In the genomic region with DNA sequence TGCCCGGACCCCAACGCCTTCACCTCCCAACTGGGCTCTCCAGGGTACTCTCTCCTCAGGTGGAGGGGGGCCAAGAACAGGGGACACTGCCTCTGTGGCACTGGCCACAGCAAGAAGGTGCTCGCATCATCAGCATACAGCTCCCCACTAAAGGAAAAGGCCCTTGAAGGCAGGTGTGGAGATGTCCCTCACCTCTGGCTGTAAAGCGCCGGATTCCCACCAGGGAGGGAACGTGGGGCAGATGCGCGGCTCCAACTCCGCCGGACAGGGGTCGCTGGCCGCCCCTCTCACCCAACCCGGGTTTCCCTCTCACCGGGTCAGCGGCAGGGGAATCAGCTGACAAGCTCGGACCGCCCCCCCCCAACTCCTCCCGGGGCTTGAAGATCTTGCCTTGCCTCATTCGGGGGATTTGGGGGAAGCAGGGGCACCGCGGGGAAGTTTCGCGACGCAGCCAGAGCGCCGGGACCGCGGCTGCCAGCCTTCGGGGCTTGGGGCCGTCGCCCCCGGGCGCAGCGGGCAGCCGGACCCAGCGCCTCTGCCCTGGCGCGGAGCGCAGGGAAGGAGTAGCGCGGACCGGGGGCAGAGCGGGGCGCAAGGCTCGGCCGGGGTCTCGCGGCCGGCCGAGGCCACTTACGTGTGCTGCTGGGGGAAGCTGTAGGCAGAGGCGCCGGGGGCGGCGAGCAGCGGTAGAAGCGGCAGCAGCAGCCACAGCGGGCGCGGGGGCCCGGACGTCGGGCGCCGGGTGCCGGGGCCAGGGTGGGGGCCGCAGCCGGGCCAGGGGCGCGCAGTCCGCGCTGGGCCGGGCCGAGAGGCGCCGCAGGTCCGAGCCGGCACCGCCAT, we compare ENCODE assay signal across 8 cellular contexts.
DNase-seq lines count a peak whose midpoint lies in the region; ATAC-seq lines count a peak whose summit lies in the region.

No MANE protein-coding gene starts in this region.

- H3K9me3 Mint-ChIP-seq in T-helper 1 cell treated with Interleukin-12 subunit alpha and Interleukin-12 subunit beta and Interleukin-4 antibody, amounts not matched to agents 30 μg/mL and 1 μg/mL, for 36 hours: no peaks in the 10 kb centered on the region
- H3K9me3 Mint-ChIP-seq in stimulated activated naive CD8-positive, alpha-beta T cell treated with anti-CD3 and anti-CD28 coated beads, Interleukin-15, amount 100 ng/mL, for 72 hours: no peaks in the 10 kb centered on the region

- peak overlapping the region; percentile 40 for H3K4me3 Mint-ChIP-seq in T-helper 1 cell treated with Interleukin-12 subunit alpha and Interleukin-12 subunit beta and Interleukin-4 antibody, amounts not matched to agents 30 μg/mL and 1 μg/mL, for 36 hours
- H3K4me3 Mint-ChIP-seq in stimulated activated naive CD8-positive, alpha-beta T cell treated with anti-CD3 and anti-CD28 coated beads, Interleukin-15, amount 100 ng/mL, for 72 hours: peak overlapping the region; percentile 71 to 76

- no peak overlapping the region for H3K27ac Mint-ChIP-seq in T-helper 1 cell treated with Interleukin-12 subunit alpha and Interleukin-12 subunit beta and Interleukin-4 antibody, amounts not matched to agents 30 μg/mL and 1 μg/mL, for 36 hours
- no peak overlapping the region for H3K27ac Mint-ChIP-seq in stimulated activated naive CD8-positive, alpha-beta T cell treated with anti-CD3 and anti-CD28 coated beads, Interleukin-15, amount 100 ng/mL, for 72 hours

- H3K4me1 Mint-ChIP-seq in T-helper 1 cell treated with Interleukin-12 subunit alpha and Interleukin-12 subunit beta and Interleukin-4 antibody, amounts not matched to agents 30 μg/mL and 1 μg/mL, for 36 hours (ENCODE audit: low read depth): peaks cover 4% of the 10 kb centered on the region
- H3K4me1 Mint-ChIP-seq in stimulated activated naive CD8-positive, alpha-beta T cell treated with anti-CD3 and anti-CD28 coated beads, Interleukin-15, amount 100 ng/mL, for 72 hours: peaks cover 5% of the 10 kb centered on the region

- ATAC-seq in stimulated activated naive CD8-positive, alpha-beta T cell treated with anti-CD3 and anti-CD28 coated beads, Interleukin-15, amount 100 ng/mL, for 72 hours: peak; percentile 47
- ATAC-seq in GM21576 (IDR thresholded peaks at IDR 0.05; ENCODE audit: unreplicated experiment): no peak

- H3K27me3 Mint-ChIP-seq in T-helper 1 cell treated with Interleukin-12 subunit alpha and Interleukin-12 subunit beta and Interleukin-4 antibody, amounts not matched to agents 30 μg/mL and 1 μg/mL, for 36 hours (ENCODE audit: low read depth): peaks cover 63% of the 10 kb centered on the region
- peaks cover 61% of the 10 kb centered on the region for H3K27me3 Mint-ChIP-seq in stimulated activated naive CD8-positive, alpha-beta T cell treated with anti-CD3 and anti-CD28 coated beads, Interleukin-15, amount 100 ng/mL, for 72 hours

- no peaks in the 10 kb centered on the region for H3K36me3 Mint-ChIP-seq in T-helper 1 cell treated with Interleukin-12 subunit alpha and Interleukin-12 subunit beta and Interleukin-4 antibody, amounts not matched to agents 30 μg/mL and 1 μg/mL, for 36 hours (ENCODE audit: low read depth)

- no peak for DNase-seq in T-helper 1 cell
- DNase-seq in activated T-helper 1 cell treated with Interleukin-2 at 50 U/mL for 16 hours (ENCODE audit: low read depth): peak; percentile 3
- peak; percentile 72 for DNase-seq in iPS-NIHi11 (ENCODE audit: low spot score)
- no peak for DNase-seq in stimulated activated naive CD8-positive, alpha-beta T cell treated with anti-CD3 and anti-CD28 coated beads, Interleukin-15, amount 100 ng/mL, for 72 hours
- DNase-seq in EL: no peak
- DNase-seq in cerebellar nuclear complex (lab: John Stamatoyannopoulos, UW): no peak

Comparison
In these comparisons a context has a peak if more than half of its experiments do, and no peak if none do; other contexts are left out.
1. DNase-seq: peak in activated T-helper 1 cell treated with Interleukin-2 at 50 U/mL for 16 hours (single experiment) and iPS-NIHi11 (single experiment); none in T-helper 1 cell (0 of 5), stimulated activated naive CD8-positive, alpha-beta T cell treated with anti-CD3 and anti-CD28 coated beads, Interleukin-15, amount 100 ng/mL, for 72 hours (0 of 2), EL (single experiment) and cerebellar nuclear complex (0 of 2).